Comparison of ENCODE assay signal across 8 cellular contexts in the genomic region with DNA sequence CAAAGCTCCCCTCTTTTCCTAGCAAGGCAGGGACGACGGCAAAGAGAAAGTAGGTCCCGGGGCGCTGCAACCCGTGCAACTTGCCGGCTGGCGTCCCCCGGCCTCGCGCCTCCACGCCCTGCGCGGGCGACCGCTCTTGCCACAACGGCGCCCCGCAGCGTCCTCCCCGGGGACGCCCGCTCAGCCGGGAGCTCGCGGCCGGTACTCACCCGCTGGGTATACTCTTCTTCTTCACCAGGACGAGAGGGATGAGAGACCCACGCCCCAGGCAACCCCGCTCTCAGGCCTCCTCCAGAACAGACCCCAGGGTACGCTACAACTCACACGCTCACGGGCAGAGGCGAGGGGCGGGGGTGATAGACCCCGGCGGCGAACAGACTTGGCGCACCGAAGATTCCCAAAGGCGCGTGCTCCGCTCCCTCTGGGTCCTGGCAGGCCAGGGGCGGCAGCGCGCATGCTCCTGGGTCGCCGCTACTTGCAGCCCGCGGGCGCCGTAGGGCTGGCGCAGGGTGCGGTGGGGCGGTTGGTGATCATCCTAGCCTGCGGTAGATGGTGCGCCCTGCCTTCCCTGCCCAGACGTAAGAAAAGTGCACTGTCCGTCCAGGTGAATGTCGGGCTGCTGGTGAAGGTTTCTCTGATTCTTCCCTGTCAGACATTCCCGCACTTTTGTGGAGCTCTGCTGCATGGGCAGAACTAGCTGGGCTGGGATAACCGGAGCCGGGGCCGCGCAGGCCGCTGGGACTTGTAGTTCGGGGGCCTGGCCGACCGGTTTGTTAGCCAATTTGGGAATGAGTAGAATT. TPM values are rescaled to one million over a fixed set of nuclear protein-coding genes. Genes with fewer than 3 reads are reported as not detected.
DNase-seq lines count a peak whose midpoint lies in the region; ATAC-seq and TF ChIP-seq lines count a peak whose summit lies in the region.

A gene with protein sequence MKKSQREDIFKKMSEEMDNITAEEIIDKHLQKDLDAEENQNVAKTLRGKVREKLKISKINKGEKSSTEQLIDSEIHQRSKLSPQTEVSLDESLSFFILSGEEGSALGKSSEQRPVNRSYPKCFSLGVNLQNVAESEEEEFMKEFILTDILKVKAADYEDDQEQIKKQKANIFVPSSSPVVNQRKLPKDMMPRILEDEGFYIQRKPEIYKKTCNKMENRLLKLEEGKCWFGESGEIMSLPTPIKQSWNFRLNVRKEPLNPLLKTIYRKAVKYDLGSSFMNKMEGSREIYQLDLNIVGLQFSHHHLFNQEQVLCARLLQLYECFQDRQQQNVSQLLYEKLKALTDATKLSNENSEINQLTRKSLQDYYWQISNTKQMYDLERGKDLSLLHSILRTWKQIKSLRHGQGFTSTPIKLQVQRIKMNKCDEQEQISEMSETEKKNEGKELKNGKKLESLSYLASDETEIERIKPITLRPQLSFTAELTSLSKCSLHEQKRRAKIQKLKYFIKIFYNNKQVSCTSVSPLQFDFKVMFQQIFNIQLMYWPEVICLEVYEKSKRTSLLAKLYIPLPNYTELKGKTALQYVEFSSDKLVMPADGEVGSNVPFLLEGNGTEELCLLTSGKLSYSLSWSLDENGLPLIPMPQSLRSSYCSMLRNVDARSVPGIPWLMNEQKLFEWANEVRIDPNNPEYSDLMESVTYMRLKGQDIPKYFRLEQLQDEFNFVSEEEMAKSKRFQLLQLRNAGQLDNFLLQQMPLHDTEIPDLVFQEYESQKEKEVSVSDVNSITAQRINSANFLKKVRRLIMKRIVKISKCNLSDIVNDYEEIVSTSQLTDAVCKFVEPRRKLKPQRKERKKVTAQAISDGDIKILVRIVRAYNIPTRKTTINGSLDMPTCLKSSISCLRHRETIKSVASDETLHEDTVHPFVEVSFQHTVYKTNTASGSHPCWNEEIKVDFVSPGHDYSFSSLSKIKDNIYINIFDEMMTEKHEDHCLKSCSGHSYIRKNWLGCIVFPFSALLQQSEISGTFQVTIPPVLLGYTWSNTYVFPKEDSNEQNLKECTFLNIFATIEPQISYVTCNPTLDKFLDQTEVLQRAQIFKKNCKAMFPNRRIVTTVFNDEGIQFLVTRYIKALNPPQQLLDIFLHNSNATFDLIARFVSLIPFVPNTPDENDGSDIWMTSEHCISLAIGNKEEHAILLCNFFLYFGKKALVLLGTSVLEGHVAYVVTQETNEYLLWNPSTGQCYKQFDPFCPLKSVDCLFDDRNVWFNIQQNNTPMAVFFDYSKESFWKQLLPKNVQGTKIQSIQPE (N-terminal part only) (plus strand): TSS at position 522 of the 800 bp plus-strand sequence. CDS start 3,349 bp downstream, outside the sequence.

- peaks cover 1% of the 10 kb centered on the region; the same call in 1 of the 2 replicates for H3K27me3 Mint-ChIP-seq in H9 (ENCODE audit: low read depth)
- no peaks in the 10 kb centered on the region for H3K27me3 Mint-ChIP-seq in activated naive CD8-positive, alpha-beta T cell treated with anti-CD3 and anti-CD28 coated beads, Interleukin-2, amount 50 U/mL, for 24 hours

- no peak within 1 kb of the TSS for H2AK5ac ChIP-seq in H9 (ENCODE audit: insufficient read length, low read length)
- H2AK5ac ChIP-seq in trophoblast cell (ENCODE audit: low read length): no peak within 1 kb of the TSS

- peaks cover 6 to 8% (median 7%) of the 10 kb centered on the region in 3 experiments; a peak in 6 of 7 replicates for H3K36me3 Mint-ChIP-seq in H9 (ENCODE audit: insufficient read depth in 1 of 3, low read depth in 3 of 3)
- peaks cover 6% of the 10 kb centered on the region for H3K36me3 Mint-ChIP-seq in activated naive CD8-positive, alpha-beta T cell treated with anti-CD3 and anti-CD28 coated beads, Interleukin-2, amount 50 U/mL, for 24 hours (ENCODE audit: low read depth)

- H3K4ac ChIP-seq in H9 (ENCODE audit: low read depth, low read length): no peak within 1 kb of the TSS
- H3K4ac ChIP-seq in trophoblast cell (ENCODE audit: low read depth, low read length): no peak within 1 kb of the TSS

- H3K36me3 ChIP-seq in trophoblast cell (ENCODE audit: control insufficient read depth in 1 of 2, insufficient read depth in 2 of 2, low read length in 2 of 2): no peaks in the 10 kb centered on the region
- H3K36me3 ChIP-seq in upper lobe of left lung: peaks cover 0 to 3% (median 0%) of the 10 kb centered on the region in 4 donors

- peak within 1 kb of the TSS; percentile 89 to 95 for H3K4me3 Mint-ChIP-seq in H9
- peak within 1 kb of the TSS; percentile 88 for H3K4me3 Mint-ChIP-seq in activated naive CD8-positive, alpha-beta T cell treated with anti-CD3 and anti-CD28 coated beads, Interleukin-2, amount 50 U/mL, for 24 hours

- H3K27ac ChIP-seq in H9 (ENCODE audit: insufficient read length, low read depth, low read length) (peak within 1 kb of the TSS; percentile 18), trophoblast cell (ENCODE audit: low read depth, low read length) (peak within 1 kb of the TSS; percentile 73), upper lobe of left lung (peak within 1 kb of the TSS; percentile 75 to 90 (median 83))

- H3K27me3 ChIP-seq in H9 (ENCODE audit: insufficient read depth, low read length) (no peaks in the 10 kb centered on the region), trophoblast cell (ENCODE audit: insufficient read depth, low read length) (no peaks in the 10 kb centered on the region), upper lobe of left lung (no peaks in the 10 kb centered on the region)

- H3K23me2 ChIP-seq in H9 (ENCODE audit: insufficient read length, low read depth, low read length, poor library complexity, severe bottlenecking): peaks cover 7% of the 10 kb centered on the region

- intact Hi-C loops in cardiac septum (cut with DNase I): no loop called here

- H3K4me3 ChIP-seq in GM08714 (ENCODE audit: low read length) (peak within 1 kb of the TSS; percentile 83), trophoblast cell (ENCODE audit: low read depth, low read length) (peak within 1 kb of the TSS; percentile 86), upper lobe of left lung (peak within 1 kb of the TSS; percentile 67 to 73 (median 68))

- H4K20me1 ChIP-seq in H9 (ENCODE audit: control insufficient read depth, insufficient read depth, insufficient read length): no peaks in the 10 kb centered on the region

- H3K18ac ChIP-seq in H9 (ENCODE audit: insufficient read length, low read depth, low read length) (peak within 1 kb of the TSS; percentile 84), trophoblast cell (ENCODE audit: low read length) (peak within 1 kb of the TSS; percentile 55)

- H3K9ac ChIP-seq in H9 (ENCODE audit: extremely low read depth, insufficient read length, low read length): peak within 1 kb of the TSS; percentile 62
- H3K9ac ChIP-seq in trophoblast cell (ENCODE audit: low read length): peak within 1 kb of the TSS; percentile 76

- peak within 1 kb of the TSS; percentile 72 for H3K14ac ChIP-seq in H9 (ENCODE audit: insufficient read depth, low read length)
- no peak within 1 kb of the TSS for H3K14ac ChIP-seq in trophoblast cell (ENCODE audit: low read length)

- H3K27ac Mint-ChIP-seq in H9: peak within 1 kb of the TSS in 2 of 3 experiments; percentile 85 to 87; a peak in 5 of 7 replicates
- peak within 1 kb of the TSS; percentile 92 for H3K27ac Mint-ChIP-seq in activated naive CD8-positive, alpha-beta T cell treated with anti-CD3 and anti-CD28 coated beads, Interleukin-2, amount 50 U/mL, for 24 hours

- H2BK5ac ChIP-seq in H9 (ENCODE audit: insufficient read length, low read length) (no peak within 1 kb of the TSS), trophoblast cell (ENCODE audit: low read depth, low read length, poor library complexity) (peak within 1 kb of the TSS; percentile 14)

- H3K9me3 ChIP-seq in H9 (ENCODE audit: control insufficient read depth, low read depth, low read length) (no peaks in the 10 kb centered on the region), trophoblast cell (ENCODE audit: insufficient read depth, low read depth, low read length) (no peaks in the 10 kb centered on the region), upper lobe of left lung (no peaks in the 10 kb centered on the region)

- H4K12ac ChIP-seq in trophoblast cell (ENCODE audit: low read depth, low read length): peak within 1 kb of the TSS; percentile 66

- no peak within 1 kb of the TSS for H3K56ac ChIP-seq in H9 (ENCODE audit: insufficient read length, low read depth, low read length)

- H4K8ac ChIP-seq in H9 (replicated peaks; ENCODE audit: insufficient read length, low read depth, low read length): no peak within 1 kb of the TSS
- peak within 1 kb of the TSS; percentile 59 for H4K8ac ChIP-seq in trophoblast cell (ENCODE audit: low read depth, low read length)

- no peak within 1 kb of the TSS for H4K91ac ChIP-seq in H9 (ENCODE audit: insufficient read length, low read depth, low read length)
- H4K91ac ChIP-seq in trophoblast cell (ENCODE audit: low read depth, low read length): peak within 1 kb of the TSS; percentile 60

- no peak within 1 kb of the TSS for H3T11ph ChIP-seq in H9 (ENCODE audit: low read length)

- H3K4me2 ChIP-seq in H9 (ENCODE audit: insufficient read depth, insufficient read length, low read length) (peak within 1 kb of the TSS; percentile 76), trophoblast cell (ENCODE audit: low read length) (peak within 1 kb of the TSS; percentile 79)

- TF ChIP-seq EP300 in upper lobe of left lung (IDR thresholded peaks at IDR 0.05): no peak

- no peak within 1 kb of the TSS for H2BK120ac ChIP-seq in H9 (ENCODE audit: low read depth, low read length, poor library complexity, severe bottlenecking)
- H2BK120ac ChIP-seq in trophoblast cell (ENCODE audit: insufficient read depth, low read length, poor library complexity): peak within 1 kb of the TSS; percentile 35

- no CpG with 5 or more reads among the region's 69 CpGs for WGBS in H9 (ENCODE audit: extremely low coverage, insufficient read length, low lambda C conversion rate)
- no CpG with 5 or more reads among the region's 69 CpGs for WGBS in trophoblast cell (ENCODE audit: extremely low coverage, insufficient coverage, insufficient read length)
- WGBS in upper lobe of left lung, 2 donors: 0% methylated on average over 17 to 51 of the region's 69 CpGs

- no peaks in the 10 kb centered on the region for H3K79me1 ChIP-seq in H9 (ENCODE audit: insufficient read depth, low read depth, low read length, poor library complexity, severe bottlenecking)
- peaks cover 5% of the 10 kb centered on the region for H3K79me1 ChIP-seq in trophoblast cell (ENCODE audit: low read length)

- TF ChIP-seq POLR2A in upper lobe of left lung (IDR thresholded peaks at IDR 0.05): peak in 1 of 4 donors; percentile 49

- TF ChIP-seq CTCF in H9 (conservative IDR thresholded peaks at IDR 0.05): no peak
- no peak for TF ChIP-seq CTCF in upper lobe of left lung (IDR thresholded peaks at IDR 0.05)

- no peaks in the 10 kb centered on the region for H3K4me1 ChIP-seq in H9 (ENCODE audit: insufficient read depth, low read length)
- no peaks in the 10 kb centered on the region for H3K4me1 ChIP-seq in trophoblast cell (ENCODE audit: control insufficient read depth in 1 of 2, insufficient read depth in 2 of 2, low read length in 2 of 2)
- peaks cover 0 to 9% (median 5%) of the 10 kb centered on the region in 4 donors for H3K4me1 ChIP-seq in upper lobe of left lung

- H3K9me3 Mint-ChIP-seq in H9: no peaks in the 10 kb centered on the region
- no peaks in the 10 kb centered on the region for H3K9me3 Mint-ChIP-seq in activated naive CD8-positive, alpha-beta T cell treated with anti-CD3 and anti-CD28 coated beads, Interleukin-2, amount 50 U/mL, for 24 hours

- no peak within 1 kb of the TSS for H4K5ac ChIP-seq in H9 (ENCODE audit: insufficient read length, low read depth, low read length)

- peaks cover 7 to 8% of the 10 kb centered on the region in 2 experiments for H3K4me1 Mint-ChIP-seq in H9
- peaks cover 17% of the 10 kb centered on the region for H3K4me1 Mint-ChIP-seq in activated naive CD8-positive, alpha-beta T cell treated with anti-CD3 and anti-CD28 coated beads, Interleukin-2, amount 50 U/mL, for 24 hours

- H3K23ac ChIP-seq in H9 (ENCODE audit: insufficient read length, low read depth, low read length) (no peak within 1 kb of the TSS), trophoblast cell (ENCODE audit: low read length) (no peak within 1 kb of the TSS)

- H2AFZ ChIP-seq in H9 (ENCODE audit: low read length) (peak within 1 kb of the TSS; percentile 99), trophoblast cell (ENCODE audit: insufficient read depth, low read length, poor library complexity) (peak within 1 kb of the TSS; percentile 38)

- H2BK12ac ChIP-seq in H9 (ENCODE audit: insufficient read length, low read depth, low read length): no peak within 1 kb of the TSS
- no peak within 1 kb of the TSS for H2BK12ac ChIP-seq in trophoblast cell (ENCODE audit: low read length)

- H2BK20ac ChIP-seq in H9 (ENCODE audit: low read depth, low read length, poor library complexity, severe bottlenecking): no peak within 1 kb of the TSS

- H2BK15ac ChIP-seq in H9 (ENCODE audit: low read depth, low read length): no peak within 1 kb of the TSS

- peak; percentile 94 for ATAC-seq in activated naive CD8-positive, alpha-beta T cell treated with anti-CD3 and anti-CD28 coated beads, Interleukin-2, amount 50 U/mL, for 24 hours
- peak; percentile 96 to 98 for ATAC-seq in upper lobe of left lung (ENCODE audit: low FRiP score in 2 of 2)

- DNase-seq in H9 (peak; percentile 90), M059J (ENCODE audit: low read depth) (peak; percentile 76), SKM-1 treated with dmso at 0.1 percent for 144 hours (lab: John Stamatoyannopoulos, UW; ENCODE audit: unreplicated experiment) (peak; percentile 77), cardiac septum (ENCODE audit: low spot score) (peak; percentile 90), trophoblast cell (peak; percentile 76 to 83), upper lobe of left lung (peak; percentile 83 to 97)
- peak; percentile 80 for DNase-seq in activated naive CD8-positive, alpha-beta T cell treated with anti-CD3 and anti-CD28 coated beads, Interleukin-2, amount 50 U/mL, for 24 hours

- H3K79me2 ChIP-seq in H9 (ENCODE audit: insufficient read depth, low read length): no peaks in the 10 kb centered on the region
- H3K79me2 ChIP-seq in trophoblast cell (ENCODE audit: control insufficient read depth, insufficient read depth, low read length, poor library complexity): peaks cover 3% of the 10 kb centered on the region

RNA-seq across cellular contexts. Expression of the gene that starts here (rescaled TPM):
- 0.59 and 0.72 TPM in 2 replicates for total RNA-seq in H9 (2021)
- not detected in 2 replicates for total RNA-seq in M059J (2014; rRNA removed; shearing (Covaris generic))
- 1.5 TPM for total RNA-seq in cardiac septum
- polyA plus RNA-seq in trophoblast cell (2013): 0.21 and 0.31 TPM in 2 replicates
- 1 to 10 TPM in 5 of 6 donors, under 1 TPM in 1; 0.94 to 5.5 (median 4.1) TPM for total RNA-seq in upper lobe of left lung

Comparison
In these comparisons a context has a peak if more than half of its experiments do, and no peak if none do; other contexts are left out.
1. Peak in every context shown above with its lines: DNase-seq, ATAC-seq, H3K4me3 ChIP-seq and H3K27ac ChIP-seq.
2. Peak in DNase-seq, H3K27ac ChIP-seq, H3K9ac ChIP-seq and H3K4me2 ChIP-seq in H9; RNA of the gene not detected or under 1 TPM.
3. Peak in DNase-seq in M059J; RNA of the gene not detected or under 1 TPM.
4. H3K27ac ChIP-seq: peak in every context shown above with its lines; median percentile 83 in upper lobe of left lung; 73 in trophoblast cell; 18 in H9.